Comparison of ENCODE assay signal across 1 cellular context in genomic region chr6:11848252-11848651, GRCh38.
TF ChIP-seq lines count a peak whose summit lies in the region.

No MANE protein-coding gene starts in this region.

TF ChIP-seq in IMR-90, 13 proteins besides CTCF, POLR2A, EP300 and RAD21 (continued from another document):
- TF ChIP-seq USF2 (IDR thresholded peaks at IDR 0.05; ENCODE audit: low read depth, low read length), result no peak
- TF ChIP-seq NFE2L2 (IDR thresholded peaks at IDR 0.05; ENCODE audit: low read depth, low read length), result no peak
TF ChIP-seq in IMR-90: peak in this region for 0.
